In genomic region chr6:139161817-139162284, GRCh38 we compare ENCODE assay signal across 8 cellular contexts. TPM values are rescaled to one million over a fixed set of nuclear protein-coding genes. Genes with fewer than 3 reads are reported as not detected.
A peak's percentile ranks its signal among the peaks of the same experiment; 100 is the strongest.
DNase-seq lines count a peak whose midpoint lies in the region; ATAC-seq and TF ChIP-seq lines count a peak whose summit lies in the region.

No MANE protein-coding gene starts in this region.

- no TSS peak for BruUV-seq in A673 (replicated peaks; lab: Mats Ljungman, UMichigan)

- POLR2A ChIA-PET in A673 (lab: Charles Lee; ENCODE audit: low non-redundant PET), result no interaction called here

- peaks cover 19% of the 10 kb centered on the region for H3K36me3 Mint-ChIP-seq in activated T-helper 1 cell treated with anti-CD3 and anti-CD28 coated beads, Interleukin-12 subunit alpha, Interleukin-12 subunit beta, Interleukin-2, Interleukin-4 antibody, amounts not matched to agents 30 ng/mL and 10 ng/mL and 1 ng/mL, durations not matched to agents 14 hours and 24 hours and 36 hours (ENCODE audit: low read depth)

- no peak overlapping the region for H3K27ac ChIP-seq in A673 (ENCODE audit: low read depth, low read length, poor library complexity, severe bottlenecking)

- H3K4me1 Mint-ChIP-seq in activated T-helper 1 cell treated with anti-CD3 and anti-CD28 coated beads, Interleukin-12 subunit alpha, Interleukin-12 subunit beta, Interleukin-2, Interleukin-4 antibody, amounts not matched to agents 30 ng/mL and 10 ng/mL and 1 ng/mL, durations not matched to agents 14 hours and 24 hours and 36 hours (ENCODE audit: low read depth), result peaks cover 71% of the 10 kb centered on the region

- no peak overlapping the region for H3K4me3 ChIP-seq in A673 (ENCODE audit: low read depth, low read length, poor library complexity, severe bottlenecking)

- no peaks in the 10 kb centered on the region for H3K27me3 ChIP-seq in A673 (replicated peaks; ENCODE audit: insufficient read depth, low read depth, low read length, poor library complexity)

- peak overlapping the region; percentile 97 for H3K27ac Mint-ChIP-seq in activated T-helper 1 cell treated with anti-CD3 and anti-CD28 coated beads, Interleukin-12 subunit alpha, Interleukin-12 subunit beta, Interleukin-2, Interleukin-4 antibody, amounts not matched to agents 30 ng/mL and 10 ng/mL and 1 ng/mL, durations not matched to agents 14 hours and 24 hours and 36 hours

- no peaks in the 10 kb centered on the region for H3K4me1 ChIP-seq in A673 (ENCODE audit: insufficient read depth, low read length, poor library complexity, severe bottlenecking)

- peaks cover 1% of the 10 kb centered on the region for H3K36me3 ChIP-seq in A673 (ENCODE audit: insufficient read depth, low read length, poor library complexity, severe bottlenecking)

- H3K4me3 Mint-ChIP-seq in activated T-helper 1 cell treated with anti-CD3 and anti-CD28 coated beads, Interleukin-12 subunit alpha, Interleukin-12 subunit beta, Interleukin-2, Interleukin-4 antibody, amounts not matched to agents 30 ng/mL and 10 ng/mL and 1 ng/mL, durations not matched to agents 14 hours and 24 hours and 36 hours, result peak overlapping the region; percentile 68

- ATAC-seq in GM21360 (IDR thresholded peaks at IDR 0.05; ENCODE audit: unreplicated experiment), result peak; percentile 99
- ATAC-seq in HG03521 (IDR thresholded peaks at IDR 0.05; ENCODE audit: unreplicated experiment), result peak; percentile 94
- ATAC-seq in left lobe of liver, result no peak

- DNase-seq in A673 (ENCODE audit: low spot score) (peak; percentile 11), NCI-H2196 (lab: John Stamatoyannopoulos, UW; ENCODE audit: unreplicated experiment) (no peak), amygdala (lab: John Stamatoyannopoulos, UW) (no peak), left lobe of liver (ENCODE audit: low spot score) (no peak)
- DNase-seq in activated T-helper 1 cell treated with anti-CD3 and anti-CD28 coated beads, Interleukin-12 subunit alpha, Interleukin-12 subunit beta, Interleukin-2, Interleukin-4 antibody, amounts not matched to agents 30 ng/mL and 10 ng/mL and 1 ng/mL, durations not matched to agents 14 hours and 24 hours and 36 hours (ENCODE audit: low spot score), result peak; percentile 72
- peak; percentile 78 for DNase-seq in stimulated activated CD4-positive, alpha-beta T cell treated with anti-CD3 and anti-CD28 coated beads, Interleukin-15, amount 100 ng/mL, for 24 hours

- intact Hi-C loops in A673 (cut with micrococcal nuclease; ENCODE audit: unreplicated experiment), result no loop called here
- intact Hi-C loops in activated T-helper 1 cell treated with anti-CD3 and anti-CD28 coated beads, Interleukin-12 subunit alpha, Interleukin-12 subunit beta, Interleukin-2, Interleukin-4 antibody, amounts not matched to agents 30 ng/mL and 10 ng/mL and 1 ng/mL, durations not matched to agents 14 hours and 24 hours and 36 hours (cut with micrococcal nuclease), result loop anchor here (1.0 to 5.0 kb wide), 13 partner anchors 10 to 1425 kb away; partner anchors contain the start of genes ABRACL, REPS1 and TXLNB

- no peaks in the 10 kb centered on the region for H3K27me3 Mint-ChIP-seq in activated T-helper 1 cell treated with anti-CD3 and anti-CD28 coated beads, Interleukin-12 subunit alpha, Interleukin-12 subunit beta, Interleukin-2, Interleukin-4 antibody, amounts not matched to agents 30 ng/mL and 10 ng/mL and 1 ng/mL, durations not matched to agents 14 hours and 24 hours and 36 hours (ENCODE audit: insufficient read depth)

- H3K9me3 Mint-ChIP-seq in activated T-helper 1 cell treated with anti-CD3 and anti-CD28 coated beads, Interleukin-12 subunit alpha, Interleukin-12 subunit beta, Interleukin-2, Interleukin-4 antibody, amounts not matched to agents 30 ng/mL and 10 ng/mL and 1 ng/mL, durations not matched to agents 14 hours and 24 hours and 36 hours, result no peaks in the 10 kb centered on the region

- no peaks in the 10 kb centered on the region for H3K9me3 ChIP-seq in A673 (ENCODE audit: low read depth, low read length, poor library complexity, severe bottlenecking)

- CTCF ChIA-PET in A673 (lab: Charles Lee), result no interaction called here

- no peak for TF ChIP-seq CTCF in A673 (conservative IDR thresholded peaks at IDR 0.05; ENCODE audit: low read depth, low read length)

RNA-seq across cellular contexts. Expression of gene HECA, which starts 27.0 kb away (rescaled TPM):
- 14.3 and 15.3 TPM in 2 replicates for total RNA-seq in A673 (2021)
- total RNA-seq in activated T-helper 1 cell treated with anti-CD3 and anti-CD28 coated beads, Interleukin-12 subunit alpha, Interleukin-12 subunit beta, Interleukin-2, Interleukin-4 antibody, amounts not matched to agents 30 ng/mL and 10 ng/mL and 1 ng/mL, durations not matched to agents 14 hours and 24 hours and 36 hours, result 49.1 and 49.9 TPM in 2 replicates
- total RNA-seq in left lobe of liver, result 7.4 TPM

Comparison
In these comparisons a context has a peak if more than half of its experiments do, and no peak if none do; other contexts are left out.
1. DNase-seq: peak in A673 (single experiment), activated T-helper 1 cell treated with anti-CD3 and anti-CD28 coated beads, Interleukin-12 subunit alpha, Interleukin-12 subunit beta, Interleukin-2, Interleukin-4 antibody, amounts not matched to agents 30 ng/mL and 10 ng/mL and 1 ng/mL, durations not matched to agents 14 hours and 24 hours and 36 hours (single experiment) and stimulated activated CD4-positive, alpha-beta T cell treated with anti-CD3 and anti-CD28 coated beads, Interleukin-15, amount 100 ng/mL, for 24 hours (single experiment); none in NCI-H2196 (single experiment), amygdala (0 of 56) and left lobe of liver (single experiment).